8 cellular contexts compared by ENCODE assay signal in genomic region chr1:155273134-155273982, GRCh38. TPM values are rescaled to one million over a fixed set of nuclear protein-coding genes. Genes with fewer than 3 reads are reported as not detected.
DNase-seq lines count a peak whose midpoint lies in the region; ATAC-seq, FAIRE-seq and TF ChIP-seq lines count a peak whose summit lies in the region.

CLK2 (minus strand) TSS chr1:155273504; CDS start chr1:155270977, 2,527 bp downstream.

- H3K27ac Mint-ChIP-seq in activated T-helper 2 cell treated with anti-CD3 and anti-CD28 coated beads, Interferon-gamma antibody, Interleukin-2, Interleukin-4, amounts not matched to agents 10 μg/mL and 5 μg/mL and 100 μg/mL, durations not matched to agents 14 hours and 24 hours and 36 hours: peak within 1 kb of the TSS; percentile 91
- peak within 1 kb of the TSS; percentile 85 to 98 for H3K27ac Mint-ChIP-seq in natural killer cell

- H3K4me1 Mint-ChIP-seq in activated T-helper 2 cell treated with anti-CD3 and anti-CD28 coated beads, Interferon-gamma antibody, Interleukin-2, Interleukin-4, amounts not matched to agents 10 μg/mL and 5 μg/mL and 100 μg/mL, durations not matched to agents 14 hours and 24 hours and 36 hours (ENCODE audit: low read depth): peaks cover 41% of the 10 kb centered on the region
- peaks cover 43 to 48% of the 10 kb centered on the region in 2 donors for H3K4me1 Mint-ChIP-seq in natural killer cell

- peak; percentile 87 to 96 (median 89) for ATAC-seq in natural killer cell

- FAIRE-seq in H54 (lab: Jason Lieb, UNC): no peak

- no peaks in the 10 kb centered on the region for H3K9me3 Mint-ChIP-seq in activated T-helper 2 cell treated with anti-CD3 and anti-CD28 coated beads, Interferon-gamma antibody, Interleukin-2, Interleukin-4, amounts not matched to agents 10 μg/mL and 5 μg/mL and 100 μg/mL, durations not matched to agents 14 hours and 24 hours and 36 hours
- no peaks in the 10 kb centered on the region for H3K9me3 Mint-ChIP-seq in natural killer cell

- TF ChIP-seq CTCF in fibroblast of mammary gland (conservative IDR thresholded peaks at IDR 0.05; ENCODE audit: control insufficient read depth, insufficient read depth, low read depth, low read length) (no peak), natural killer cell (IDR thresholded peaks at IDR 0.05) (no peak)

- H3K36me3 Mint-ChIP-seq in activated T-helper 2 cell treated with anti-CD3 and anti-CD28 coated beads, Interferon-gamma antibody, Interleukin-2, Interleukin-4, amounts not matched to agents 10 μg/mL and 5 μg/mL and 100 μg/mL, durations not matched to agents 14 hours and 24 hours and 36 hours (ENCODE audit: low read depth): peaks cover 44% of the 10 kb centered on the region
- peaks cover 5% of the 10 kb centered on the region for H3K36me3 Mint-ChIP-seq in natural killer cell

- H3K4me3 Mint-ChIP-seq in activated T-helper 2 cell treated with anti-CD3 and anti-CD28 coated beads, Interferon-gamma antibody, Interleukin-2, Interleukin-4, amounts not matched to agents 10 μg/mL and 5 μg/mL and 100 μg/mL, durations not matched to agents 14 hours and 24 hours and 36 hours (ENCODE audit: low read depth): peak within 1 kb of the TSS; percentile 98
- H3K4me3 Mint-ChIP-seq in natural killer cell: peak within 1 kb of the TSS; percentile 92

- H3K27me3 Mint-ChIP-seq in activated T-helper 2 cell treated with anti-CD3 and anti-CD28 coated beads, Interferon-gamma antibody, Interleukin-2, Interleukin-4, amounts not matched to agents 10 μg/mL and 5 μg/mL and 100 μg/mL, durations not matched to agents 14 hours and 24 hours and 36 hours (ENCODE audit: low read depth): no peaks in the 10 kb centered on the region
- H3K27me3 Mint-ChIP-seq in natural killer cell (ENCODE audit: low read depth in 2 of 2): no peaks in the 10 kb centered on the region

- intact Hi-C loops in activated T-helper 2 cell treated with anti-CD3 and anti-CD28 coated beads, Interferon-gamma antibody, Interleukin-2, Interleukin-4, amounts not matched to agents 10 μg/mL and 5 μg/mL and 100 μg/mL, durations not matched to agents 14 hours and 24 hours and 36 hours (cut with micrococcal nuclease): loop anchor here (1.0 to 10.0 kb wide), 6 partner anchors 11 to 584 kb away; partner anchors contain the start of genes FDPS, GON4L, SCAMP3 and SYT11
- intact Hi-C loops in natural killer cell (cut with micrococcal nuclease): loop anchor here (2.0 kb wide), 1 partner anchor 23 kb away; no protein-coding TSS in a partner anchor

- TF ChIP-seq POLR2A in H54 (IDR thresholded peaks at IDR 0.05; ENCODE audit: low read depth, low read length): peak; percentile 72
- TF ChIP-seq POLR2A in Raji (IDR thresholded peaks at IDR 0.05; ENCODE audit: insufficient read depth, low read depth, low read length): peak; percentile 87

- DNase-seq in EH (ENCODE audit: low read depth): peak; percentile 93
- DNase-seq in H54 (ENCODE audit: insufficient read length, low spot score): peak; percentile 92
- DNase-seq in M059J (ENCODE audit: low read depth): peak; percentile 92
- peak; percentile 95 for DNase-seq in activated T-helper 2 cell treated with anti-CD3 and anti-CD28 coated beads, Interferon-gamma antibody, Interleukin-2, Interleukin-4, amounts not matched to agents 10 μg/mL and 5 μg/mL and 100 μg/mL, durations not matched to agents 14 hours and 24 hours and 36 hours (ENCODE audit: low spot score)
- DNase-seq in fibroblast of mammary gland (ENCODE audit: low read depth): peak; percentile 91
- DNase-seq in natural killer cell: peak; percentile 91
- DNase-seq in stimulated activated naive CD4-positive, alpha-beta T cell treated with Interleukin-2 at 50 U/mL for 16 hours (lab: John Stamatoyannopoulos, UW): peak; percentile 96

- H3K4me3 ChIP-seq in fibroblast of mammary gland (ENCODE audit: control insufficient read depth, low read depth, low read length): peak within 1 kb of the TSS; percentile 92

RNA-seq across cellular contexts. Expression of gene CLK2, which starts in this region (rescaled TPM):
- total RNA-seq in M059J (2014; rRNA removed; shearing (Covaris generic)): 15.1 and 15.8 TPM in 2 replicates
- total RNA-seq in activated T-helper 2 cell treated with anti-CD3 and anti-CD28 coated beads, Interferon-gamma antibody, Interleukin-2, Interleukin-4, amounts not matched to agents 10 μg/mL and 5 μg/mL and 100 μg/mL, durations not matched to agents 14 hours and 24 hours and 36 hours: 95.7 and 96.8 TPM in 2 replicates
- total RNA-seq in natural killer cell: 10 to 100 TPM; 70.4 to 97.5 (median 84.4) TPM

Comparison
In these comparisons a context has a peak if more than half of its experiments do, and no peak if none do; other contexts are left out.
1. Peak in every context shown above with its lines: DNase-seq, ATAC-seq and H3K4me3 ChIP-seq.